ENCODE assay signal across 10 cellular contexts in the genomic region with DNA sequence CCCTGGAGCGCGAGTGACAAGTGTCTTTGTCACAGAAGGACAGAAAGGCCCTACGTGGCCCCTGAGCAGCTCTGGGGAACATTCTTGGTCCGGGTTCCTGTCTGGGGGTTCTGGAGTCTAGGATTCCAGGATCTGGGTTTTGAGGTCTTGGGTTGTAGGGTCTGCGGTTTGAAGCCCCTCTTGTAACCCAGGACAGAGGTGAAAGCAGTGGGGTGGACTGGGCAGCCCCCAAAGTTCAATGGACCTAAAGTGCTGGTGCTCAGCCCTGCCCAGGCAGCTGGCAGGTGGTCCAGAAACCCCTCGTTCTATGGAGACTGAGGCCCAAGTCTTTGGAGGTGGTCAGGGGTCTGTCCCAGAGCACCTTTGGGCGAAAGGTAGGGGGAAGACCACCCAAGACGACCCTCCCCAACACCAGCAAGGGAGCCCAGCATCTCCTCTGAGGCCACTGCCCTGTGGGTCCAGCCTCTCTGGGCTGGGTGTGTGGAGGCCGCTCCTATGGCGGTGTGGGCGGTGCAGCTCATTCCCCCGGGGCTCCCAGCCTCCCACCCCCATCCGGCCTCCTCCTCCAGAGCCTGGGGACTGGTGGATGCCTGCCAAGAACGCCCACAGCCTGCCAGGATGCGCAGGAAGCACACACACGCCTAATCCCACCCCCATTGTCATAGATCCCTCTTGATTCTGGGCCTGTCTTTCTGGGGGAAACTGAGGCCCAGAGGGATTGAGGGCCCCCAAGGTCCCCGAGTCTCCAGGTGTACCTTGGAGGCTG. TPM values are rescaled to one million over a fixed set of nuclear protein-coding genes. Genes with fewer than 3 reads are reported as not detected.
DNase-seq lines count a peak whose midpoint lies in the region; ATAC-seq and TF ChIP-seq lines count a peak whose summit lies in the region.
"Had no signal": no experiment of that assay in that cellular context is flagged by ENCODE, and none has a peak within 500 bp of the region (broad histone marks: within the 10 kb centered on the region; RNA-seq: fewer than 3 reads in every experiment).

No MANE protein-coding gene starts in this region.

- no peak overlapping the region for H4K12ac ChIP-seq in trophoblast cell (ENCODE audit: low read depth, low read length)

- H4K91ac ChIP-seq in trophoblast cell (ENCODE audit: low read depth, low read length), result peak overlapping the region; percentile 38

- ATAC-seq in GM21825 (IDR thresholded peaks at IDR 0.05; ENCODE audit: unreplicated experiment), result no peak
- ATAC-seq: left lobe of liver had no signal

- H3K4me3 ChIP-seq in choroid plexus epithelial cell (ENCODE audit: low read depth, low read length), result no peak overlapping the region
- H3K4me3 ChIP-seq in trophoblast cell (ENCODE audit: low read depth, low read length), result no peak overlapping the region

- H2BK12ac ChIP-seq in trophoblast cell (ENCODE audit: low read length), result no peak overlapping the region

- no peak overlapping the region for H3K9ac ChIP-seq in trophoblast cell (ENCODE audit: low read length)

- H3K9me3 ChIP-seq in trophoblast cell (ENCODE audit: insufficient read depth, low read depth, low read length), result peaks cover 1% of the 10 kb centered on the region

- no peaks in the 10 kb centered on the region for H3K27me3 ChIP-seq in trophoblast cell (ENCODE audit: insufficient read depth, low read length)

- peaks cover 12 to 15% of the 10 kb centered on the region in 2 experiments for H3K4me1 ChIP-seq in trophoblast cell (ENCODE audit: control insufficient read depth in 1 of 2, insufficient read depth in 2 of 2, low read length in 2 of 2)

- peaks cover 7% of the 10 kb centered on the region for H3K79me1 ChIP-seq in trophoblast cell (ENCODE audit: low read length)

- no peak overlapping the region for H2AK5ac ChIP-seq in trophoblast cell (ENCODE audit: low read length)

- H3K4me2 ChIP-seq in trophoblast cell (ENCODE audit: low read length), result no peak overlapping the region

- WGBS in trophoblast cell (ENCODE audit: extremely low coverage, insufficient coverage, insufficient read length), result no CpG with 5 or more reads among the region's 17 CpGs

- peaks cover 2% of the 10 kb centered on the region for H3K79me2 ChIP-seq in trophoblast cell (ENCODE audit: control insufficient read depth, insufficient read depth, low read length, poor library complexity)

- no peak overlapping the region for H2BK120ac ChIP-seq in trophoblast cell (ENCODE audit: insufficient read depth, low read length, poor library complexity)

- no peak for TF ChIP-seq CTCF in choroid plexus epithelial cell (conservative IDR thresholded peaks at IDR 0.05; ENCODE audit: low read depth, low read length)

- H4K8ac ChIP-seq in trophoblast cell (ENCODE audit: low read depth, low read length), result no peak overlapping the region

- DNase-seq in NCI-H524 (lab: John Stamatoyannopoulos, UW), result peak; percentile 56 to 73
- DNase-seq in NCI-H524 treated with DMSO at 0.1 percent for 48 hours (lab: John Stamatoyannopoulos, UW), result no peak
- peak; percentile 66 to 87 for DNase-seq in NCI-H446 (lab: John Stamatoyannopoulos, UW)
- peak; percentile 75 for DNase-seq in choroid plexus epithelial cell (ENCODE audit: low read depth)
- peak; percentile 66 to 81 for DNase-seq in trophoblast cell
- DNase-seq in NOMO-1 (lab: John Stamatoyannopoulos, UW; ENCODE audit: unreplicated experiment in 2 of 2), result no peak
- no peak for DNase-seq in OCI-M1 (lab: John Stamatoyannopoulos, UW)
- DNase-seq: activated CD8-positive, alpha-beta memory T cell treated with anti-CD3 and anti-CD28 coated beads for 24 hours had no signal

- no peak overlapping the region for H3K14ac ChIP-seq in trophoblast cell (ENCODE audit: low read length)

- H2AFZ ChIP-seq in trophoblast cell (ENCODE audit: insufficient read depth, low read length, poor library complexity), result no peak overlapping the region

- H3K18ac ChIP-seq in trophoblast cell (ENCODE audit: low read length), result no peak overlapping the region

- no peak overlapping the region for H2BK5ac ChIP-seq in trophoblast cell (ENCODE audit: low read depth, low read length, poor library complexity)

- H3K36me3 ChIP-seq in trophoblast cell (ENCODE audit: control insufficient read depth in 1 of 2, insufficient read depth in 2 of 2, low read length in 2 of 2), result no peaks in the 10 kb centered on the region

- no peak overlapping the region for H3K27ac ChIP-seq in trophoblast cell (ENCODE audit: low read depth, low read length)

- H3K23ac ChIP-seq in trophoblast cell (ENCODE audit: low read length), result no peak overlapping the region

- H3K4ac ChIP-seq in trophoblast cell (ENCODE audit: low read depth, low read length), result no peak overlapping the region

RNA-seq across cellular contexts. Expression of gene ANKRD9, which starts 30.2 kb away (rescaled TPM):
- 9.8 and 10.1 TPM in 2 replicates for polyA plus RNA-seq in trophoblast cell (2013)

RNA-seq across cellular contexts. Expression of gene RCOR1, which starts 52.7 kb away (rescaled TPM):
- polyA plus RNA-seq in trophoblast cell (2013), result 39.7 and 41.7 TPM in 2 replicates

Comparison
In these comparisons a context has a peak if more than half of its experiments do, and no peak if none do; other contexts are left out.
1. DNase-seq: peak in NCI-H524 (2 of 2), NCI-H446 (2 of 2), choroid plexus epithelial cell (single experiment) and trophoblast cell (2 of 2); none in NCI-H524 treated with DMSO at 0.1 percent for 48 hours (single experiment), NOMO-1 (0 of 2) and OCI-M1 (single experiment).